ENCODE assay signal across 8 cellular contexts in genomic region chr4:6974138-6974848, GRCh38.
DNase-seq lines count a peak whose midpoint lies in the region; ATAC-seq, FAIRE-seq and TF ChIP-seq lines count a peak whose summit lies in the region.

No MANE protein-coding gene starts in this region.

- DNase-seq in EL, result peak; percentile 77
- peak; percentile 75 for DNase-seq in HFFc6
- DNase-seq in NCI-H2227 treated with DMSO at 0.1 percent for 48 hours (lab: John Stamatoyannopoulos, UW), result peak; percentile 45
- peak; percentile 72 to 87 for DNase-seq in activated CD4-positive, alpha-beta T cell treated with anti-CD3 and anti-CD28 coated beads for 4 hours
- peak; percentile 95 for DNase-seq in left kidney (ENCODE audit: low read depth, low spot score)
- DNase-seq in stimulated activated CD4-positive, alpha-beta T cell treated with anti-CD3 and anti-CD28 coated beads, TNF-alpha, amount 100 ng/mL, for 1 hour (ENCODE audit: low read depth in 3 of 3, low spot score in 1 of 3), result peak; percentile 46 to 70 (median 49)

- peaks cover 9% of the 10 kb centered on the region; the same call in 1 of the 2 replicates for H3K4me1 Mint-ChIP-seq in HFFc6 (ENCODE audit: low read depth)

- no peak overlapping the region for H3K4me3 Mint-ChIP-seq in HFFc6

- peak; percentile 97 for TF ChIP-seq CTCF in HFFc6 (IDR thresholded peaks at IDR 0.05)

- H3K27me3 Mint-ChIP-seq in HFFc6 (ENCODE audit: insufficient read depth), result no peaks in the 10 kb centered on the region

- H3K9me3 Mint-ChIP-seq in HFFc6, result no peaks in the 10 kb centered on the region

- no peak for ATAC-seq in GM18858 (IDR thresholded peaks at IDR 0.05; ENCODE audit: unreplicated experiment)

- no peaks in the 10 kb centered on the region for H3K36me3 Mint-ChIP-seq in HFFc6 (ENCODE audit: low read depth)

- FAIRE-seq in colon (lab: Jason Lieb, UNC), result peak; percentile 84

- H3K27ac Mint-ChIP-seq in HFFc6, result no peak overlapping the region

Comparison
In these comparisons a context has a peak if more than half of its experiments do, and no peak if none do; other contexts are left out.
1. DNase-seq: peak in every context shown above with its lines; median percentile 95 in left kidney; 80 in activated CD4-positive, alpha-beta T cell treated with anti-CD3 and anti-CD28 coated beads for 4 hours; 77 in EL; 75 in HFFc6; 49 in stimulated activated CD4-positive, alpha-beta T cell treated with anti-CD3 and anti-CD28 coated beads, TNF-alpha, amount 100 ng/mL, for 1 hour; 45 in NCI-H2227 treated with DMSO at 0.1 percent for 48 hours.